Comparison of ENCODE assay signal across 1 cellular context in genomic region chr12:14384783-14385638, GRCh38.
TF ChIP-seq lines count a peak whose summit lies in the region.

No MANE protein-coding gene starts in this region.

TF ChIP-seq in A549, 52 proteins besides CTCF, POLR2A, EP300 and RAD21 (continued from another document):
- 0 out of 5 replicates have a peak, but pooled peaks of 1 of the 2 experiments have one; percentile 34 for TF ChIP-seq JUN (IDR thresholded peaks at IDR 0.05)
